ENCODE assay signal across 8 cellular contexts in the genomic region with DNA sequence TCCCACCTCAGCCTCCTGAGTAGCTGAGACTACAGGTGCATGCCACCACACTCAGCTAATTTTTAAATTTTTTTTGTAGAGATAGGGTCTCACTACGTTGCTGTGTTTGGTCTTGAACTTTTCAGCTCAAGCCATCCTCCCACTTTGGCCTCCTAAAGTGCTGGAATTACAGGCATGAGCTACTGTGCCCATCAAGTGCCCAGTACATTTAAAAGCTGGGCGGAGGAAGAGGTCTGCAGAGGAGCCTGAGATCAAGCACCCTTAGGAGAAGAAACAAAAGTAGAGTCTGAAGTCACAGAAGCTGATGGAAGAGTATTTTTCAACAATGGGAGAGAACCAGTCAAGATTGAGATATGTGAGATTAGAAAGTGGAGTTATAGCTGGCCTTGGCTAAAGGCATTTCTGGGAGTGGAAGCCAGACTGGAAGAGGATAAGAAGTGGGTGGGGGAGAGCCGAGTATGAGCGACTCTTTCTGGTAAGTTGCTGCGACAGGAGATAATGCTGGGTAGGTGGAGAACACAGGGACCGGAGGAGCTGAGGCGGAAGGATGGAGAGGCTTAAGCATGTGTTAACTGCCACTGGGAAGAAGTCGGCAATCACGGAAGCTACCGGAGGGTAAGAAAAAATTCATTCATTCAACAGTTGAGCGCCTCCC. TPM values are rescaled to one million over a fixed set of nuclear protein-coding genes. Genes with fewer than 3 reads are reported as not detected.
DNase-seq lines count a peak whose midpoint lies in the region; ATAC-seq and TF ChIP-seq lines count a peak whose summit lies in the region.

No MANE protein-coding gene starts in this region.

- peaks cover 23% of the 10 kb centered on the region for H3K36me3 Mint-ChIP-seq in T-helper 2 cell treated with Interferon-gamma antibody and Interleukin-4, amounts not matched to agents 5 μg/mL and 100 μg/mL, for 36 hours (ENCODE audit: low read depth)

- H3K9me3 ChIP-seq in mucosa of descending colon: no peaks in the 10 kb centered on the region

- no peak for TF ChIP-seq CTCF in mucosa of descending colon (IDR thresholded peaks at IDR 0.05)

- H3K4me1 Mint-ChIP-seq in T-helper 2 cell treated with Interferon-gamma antibody and Interleukin-4, amounts not matched to agents 5 μg/mL and 100 μg/mL, for 36 hours (ENCODE audit: low read depth): peaks cover 32% of the 10 kb centered on the region

- ATAC-seq in mucosa of descending colon: no peak

- H3K4me1 ChIP-seq in mucosa of descending colon (ENCODE audit: low read depth): peaks cover 30% of the 10 kb centered on the region

- peak overlapping the region; percentile 82 for H3K4me3 Mint-ChIP-seq in T-helper 2 cell treated with Interferon-gamma antibody and Interleukin-4, amounts not matched to agents 5 μg/mL and 100 μg/mL, for 36 hours

- H3K9me3 Mint-ChIP-seq in T-helper 2 cell treated with Interferon-gamma antibody and Interleukin-4, amounts not matched to agents 5 μg/mL and 100 μg/mL, for 36 hours: no peaks in the 10 kb centered on the region

- H3K27ac Mint-ChIP-seq in T-helper 2 cell treated with Interferon-gamma antibody and Interleukin-4, amounts not matched to agents 5 μg/mL and 100 μg/mL, for 36 hours: peak overlapping the region; percentile 95

- H3K27ac ChIP-seq in caudate nucleus (ENCODE audit: low read depth, low read length): peak overlapping the region; percentile 82

- H3K36me3 ChIP-seq in mucosa of descending colon (ENCODE audit: low read depth): no peaks in the 10 kb centered on the region

- H3K4me3 ChIP-seq in mucosa of descending colon: peak overlapping the region; percentile 93

- H3K27me3 Mint-ChIP-seq in T-helper 2 cell treated with Interferon-gamma antibody and Interleukin-4, amounts not matched to agents 5 μg/mL and 100 μg/mL, for 36 hours (ENCODE audit: low read depth): no peaks in the 10 kb centered on the region

- no peak for DNase-seq in T-helper 2 cell treated with Interferon-gamma antibody and Interleukin-4, amounts not matched to agents 5 μg/mL and 100 μg/mL, for 36 hours (ENCODE audit: low spot score)
- DNase-seq in T-helper 2 cell (no peak), Kasumi-1 (lab: John Stamatoyannopoulos, UW) (peak; percentile 53 to 81), caudate nucleus (lab: John Stamatoyannopoulos, UW) (no peak), mucosa of descending colon (no peak), NCI-H128 (lab: John Stamatoyannopoulos, UW; ENCODE audit: unreplicated experiment) (no peak), NOMO-1 treated with dmso at 0.1 percent for 144 hours (lab: John Stamatoyannopoulos, UW; ENCODE audit: unreplicated experiment) (no peak), NCI-H2196 treated with DMSO at 0.1 percent for 48 hours (lab: John Stamatoyannopoulos, UW; ENCODE audit: unreplicated experiment) (no peak)

- intact Hi-C loops in mucosa of descending colon (cut with DNase I, micrococcal nuclease): no loop called here

RNA-seq across cellular contexts. Expression of gene IREB2, which starts 0.8 kb away (rescaled TPM):
- 10 to 100 TPM; 51.7 to 62.7 (median 62.0) TPM for total RNA-seq in mucosa of descending colon

Comparison
In these comparisons a context has a peak if more than half of its experiments do, and no peak if none do; other contexts are left out.
1. DNase-seq: peak in Kasumi-1 (2 of 2); none in T-helper 2 cell treated with Interferon-gamma antibody and Interleukin-4, amounts not matched to agents 5 μg/mL and 100 μg/mL, for 36 hours (single experiment), T-helper 2 cell (0 of 5), caudate nucleus (0 of 61), mucosa of descending colon (0 of 3), NCI-H128 (single experiment), NOMO-1 treated with dmso at 0.1 percent for 144 hours (single experiment) and NCI-H2196 treated with DMSO at 0.1 percent for 48 hours (single experiment).